8 cellular contexts compared by ENCODE assay signal in genomic region chr17:77609553-77610517, GRCh38.
DNase-seq lines count a peak whose midpoint lies in the region; ATAC-seq and TF ChIP-seq lines count a peak whose summit lies in the region.

No MANE protein-coding gene starts in this region.

- POLR2A ChIA-PET in CD4-positive, alpha-beta memory T cell (lab: Charles Lee; ENCODE audit: partially characterized antibody): interaction anchor here (0.5 to 2.1 kb wide), 6 partner anchors 35 to 348 kb away, joined by 3 to 20 read pairs (median 6); partner anchors contain the start of gene TNRC6C
- POLR2A ChIA-PET in activated naive CD8-positive, alpha-beta T cell treated with anti-CD3 and anti-CD28 coated beads, Interleukin-2, amount 10 ng/mL, durations not matched to agents 7 days and 5 days (lab: Charles Lee): interaction anchor here (0.6 to 2.4 kb wide), 6 partner anchors 9 to 348 kb away, joined by 3 to 23 read pairs (median 9); partner anchors contain the start of gene TNRC6C

- ATAC-seq in activated naive CD8-positive, alpha-beta T cell treated with anti-CD3 and anti-CD28 coated beads, Interleukin-2, amount 10 ng/mL, durations not matched to agents 7 days and 5 days (ENCODE audit: low read depth): peak; percentile 99
- ATAC-seq in aorta (ENCODE audit: low FRiP score) (peak; percentile 24), HG03175 (IDR thresholded peaks at IDR 0.05; ENCODE audit: unreplicated experiment) (no peak), GM18870 (IDR thresholded peaks at IDR 0.05; ENCODE audit: unreplicated experiment) (no peak)

- H3K4me2 ChIP-seq in SU-DHL-6 (ENCODE audit: low read depth, low read length, poor library complexity, severe bottlenecking): peak overlapping the region; percentile 32

- TF ChIP-seq POLR2A in ovary (IDR thresholded peaks at IDR 0.05): no peak

- H3K27me3 Mint-ChIP-seq in CD4-positive, alpha-beta memory T cell: no peaks in the 10 kb centered on the region
- H3K27me3 Mint-ChIP-seq in activated naive CD8-positive, alpha-beta T cell treated with anti-CD3 and anti-CD28 coated beads, Interleukin-2, amount 10 ng/mL, durations not matched to agents 7 days and 5 days: peaks cover 5% of the 10 kb centered on the region

- TF ChIP-seq CTCF in SU-DHL-6 (IDR thresholded peaks at IDR 0.05; ENCODE audit: insufficient read depth, low read length, poor library complexity, severe bottlenecking) (no peak), ovary (IDR thresholded peaks at IDR 0.05) (no peak)

- no peaks in the 10 kb centered on the region for H3K27me3 ChIP-seq in CD4-positive, alpha-beta memory T cell (ENCODE audit: insufficient read depth, low read length)
- H3K27me3 ChIP-seq in SU-DHL-6 (ENCODE audit: low read length): no peaks in the 10 kb centered on the region
- no peaks in the 10 kb centered on the region for H3K27me3 ChIP-seq in ovary
- no peaks in the 10 kb centered on the region for H3K27me3 ChIP-seq in aorta (ENCODE audit: control insufficient read depth in 1 of 2, insufficient read depth in 2 of 2, low read length in 1 of 2)

- no peak for TF ChIP-seq EP300 in ovary (IDR thresholded peaks at IDR 0.05)

- peak; percentile 63 to 77 (median 74) for DNase-seq in CD4-positive, alpha-beta memory T cell
- DNase-seq in activated naive CD8-positive, alpha-beta T cell treated with anti-CD3 and anti-CD28 coated beads, Interleukin-2, amount 10 ng/mL, durations not matched to agents 7 days and 5 days: peak; percentile 57
- DNase-seq in ovary (no peak), aorta (peak; percentile 65 to 74), NCI-H1417 (lab: John Stamatoyannopoulos, UW) (no peak)

- CTCF ChIA-PET in CD4-positive, alpha-beta memory T cell (lab: Charles Lee; ENCODE audit: partially characterized antibody): interaction anchor here (0.8 to 1.7 kb wide), 5 partner anchors 10 to 62 kb away, joined by 3 to 8 read pairs (median 4); no protein-coding TSS in a partner anchor

- peak overlapping the region; percentile 84 to 94 (median 89) for H3K4me3 Mint-ChIP-seq in CD4-positive, alpha-beta memory T cell
- peak overlapping the region; percentile 80 for H3K4me3 Mint-ChIP-seq in activated naive CD8-positive, alpha-beta T cell treated with anti-CD3 and anti-CD28 coated beads, Interleukin-2, amount 10 ng/mL, durations not matched to agents 7 days and 5 days

- no peaks in the 10 kb centered on the region for H3F3A ChIP-seq in SU-DHL-6 (ENCODE audit: insufficient read depth)

- H3K79me2 ChIP-seq in SU-DHL-6 (ENCODE audit: insufficient read depth, low read length): no peaks in the 10 kb centered on the region

- H3K9me3 ChIP-seq in CD4-positive, alpha-beta memory T cell (ENCODE audit: control insufficient read depth in 1 of 2, low read length in 2 of 2): no peaks in the 10 kb centered on the region
- H3K9me3 ChIP-seq in SU-DHL-6 (ENCODE audit: insufficient read depth, low read length): no peaks in the 10 kb centered on the region
- H3K9me3 ChIP-seq in ovary: no peaks in the 10 kb centered on the region
- no peaks in the 10 kb centered on the region for H3K9me3 ChIP-seq in aorta (ENCODE audit: control insufficient read depth, low read length)

- H4K20me1 ChIP-seq in SU-DHL-6 (ENCODE audit: low read depth, low read length): no peaks in the 10 kb centered on the region

- peak overlapping the region; percentile 14 to 39 for H3K4me3 ChIP-seq in CD4-positive, alpha-beta memory T cell (ENCODE audit: low read length in 2 of 2)
- H3K4me3 ChIP-seq in SU-DHL-6 (ENCODE audit: insufficient read depth, low read length, poor library complexity, severe bottlenecking) (no peak overlapping the region), ovary (peak overlapping the region; percentile 18), aorta (ENCODE audit: low read length in 2 of 2) (no peak overlapping the region)

- no peaks in the 10 kb centered on the region for H3K9me2 ChIP-seq in SU-DHL-6 (replicated peaks; ENCODE audit: insufficient read depth, low read length)

- no peaks in the 10 kb centered on the region for H3K36me3 Mint-ChIP-seq in CD4-positive, alpha-beta memory T cell
- H3K36me3 Mint-ChIP-seq in activated naive CD8-positive, alpha-beta T cell treated with anti-CD3 and anti-CD28 coated beads, Interleukin-2, amount 10 ng/mL, durations not matched to agents 7 days and 5 days: peaks cover 4% of the 10 kb centered on the region

- no peak overlapping the region for H2AFZ ChIP-seq in SU-DHL-6 (ENCODE audit: low read depth, low read length, severe bottlenecking)

- whole genome bisulfite sequencing in ovary, 3 donors: 50 to 56% (median 54%) methylated on average over 26 of the region's 26 CpGs
- 63 to 72% methylated on average over 26 of the region's 26 CpGs for WGBS in aorta, 2 donors

- peaks cover 0 to 2% (median 0%) of the 10 kb centered on the region in 8 donors for H3K9me3 Mint-ChIP-seq in CD4-positive, alpha-beta memory T cell
- peaks cover 3% of the 10 kb centered on the region for H3K9me3 Mint-ChIP-seq in activated naive CD8-positive, alpha-beta T cell treated with anti-CD3 and anti-CD28 coated beads, Interleukin-2, amount 10 ng/mL, durations not matched to agents 7 days and 5 days

- H3K4me1 ChIP-seq in CD4-positive, alpha-beta memory T cell (ENCODE audit: insufficient read depth, low read length): peaks cover 20% of the 10 kb centered on the region
- H3K4me1 ChIP-seq in ovary (ENCODE audit: insufficient read depth) (no peaks in the 10 kb centered on the region), aorta (ENCODE audit: control insufficient read depth in 1 of 2, insufficient read depth in 2 of 2, low read length in 2 of 2) (no peaks in the 10 kb centered on the region)

- intact Hi-C loops in CD4-positive, alpha-beta memory T cell (cut with micrococcal nuclease): loop anchor here (1.0 kb wide), 2 partner anchors 56 to 348 kb away; partner anchors contain the start of gene TNRC6C
- intact Hi-C loops in ovary (cut with DNase I): no loop called here
- intact Hi-C loops in aorta (cut with DNase I): loop anchor here in 1 of 2 donors (10.0 kb wide), 1 partner anchor 85 kb away; no protein-coding TSS in a partner anchor

- H3K36me3 ChIP-seq in CD4-positive, alpha-beta memory T cell (ENCODE audit: insufficient read depth, low read length): no peaks in the 10 kb centered on the region
- H3K36me3 ChIP-seq in SU-DHL-6 (ENCODE audit: low read length) (no peaks in the 10 kb centered on the region), ovary (no peaks in the 10 kb centered on the region), aorta (ENCODE audit: control insufficient read depth in 1 of 2, insufficient read depth in 2 of 2, low read length in 1 of 2) (no peaks in the 10 kb centered on the region)

- H3K27ac ChIP-seq in CD4-positive, alpha-beta memory T cell (ENCODE audit: low read depth, low read length): peak overlapping the region; percentile 3
- H3K27ac ChIP-seq in SU-DHL-6 (ENCODE audit: low read depth, low read length) (no peak overlapping the region), ovary (no peak overlapping the region), aorta (ENCODE audit: low read depth in 1 of 2, low read length in 2 of 2) (no peak overlapping the region)

- peaks cover 17 to 33% (median 23%) of the 10 kb centered on the region in 4 donors for H3K4me1 Mint-ChIP-seq in CD4-positive, alpha-beta memory T cell
- H3K4me1 Mint-ChIP-seq in activated naive CD8-positive, alpha-beta T cell treated with anti-CD3 and anti-CD28 coated beads, Interleukin-2, amount 10 ng/mL, durations not matched to agents 7 days and 5 days: peaks cover 17% of the 10 kb centered on the region

- no peak overlapping the region for H3K9ac ChIP-seq in SU-DHL-6 (ENCODE audit: low read length)

- H3K27ac Mint-ChIP-seq in CD4-positive, alpha-beta memory T cell: peak overlapping the region; percentile 79 to 96 (median 92)
- peak overlapping the region; percentile 94 for H3K27ac Mint-ChIP-seq in activated naive CD8-positive, alpha-beta T cell treated with anti-CD3 and anti-CD28 coated beads, Interleukin-2, amount 10 ng/mL, durations not matched to agents 7 days and 5 days

Comparison
In these comparisons a context has a peak if more than half of its experiments do, and no peak if none do; other contexts are left out.
1. DNase-seq: peak in CD4-positive, alpha-beta memory T cell (5 of 5), activated naive CD8-positive, alpha-beta T cell treated with anti-CD3 and anti-CD28 coated beads, Interleukin-2, amount 10 ng/mL, durations not matched to agents 7 days and 5 days (single experiment) and aorta (2 of 2); none in ovary (0 of 5) and NCI-H1417 (0 of 3).
2. H3K4me3 ChIP-seq: peak in CD4-positive, alpha-beta memory T cell (2 of 2) and ovary (single experiment); none in SU-DHL-6 (single experiment) and aorta (0 of 2).
3. ATAC-seq: peak in activated naive CD8-positive, alpha-beta T cell treated with anti-CD3 and anti-CD28 coated beads, Interleukin-2, amount 10 ng/mL, durations not matched to agents 7 days and 5 days (single experiment) and aorta (single experiment); none in HG03175 (single experiment) and GM18870 (single experiment).